In genomic region chr10:131816157-131816775, GRCh38 we compare ENCODE assay signal across 18 cellular contexts.
"Had no signal": no experiment of that assay in that cellular context is flagged by ENCODE, and none has a peak within 500 bp of the region (broad histone marks: within the 10 kb centered on the region; RNA-seq: fewer than 3 reads in every experiment).

No MANE protein-coding gene starts in this region.

- FAIRE-seq: keratinocyte, urothelium cell line had no signal

- H3K27me3 Mint-ChIP-seq: activated naive CD8-positive, alpha-beta T cell treated with anti-CD3 and anti-CD28 coated beads, Interleukin-2, amount 50 U/mL, for 24 hours had no signal

- H3K4me1 ChIP-seq: ascending aorta, gastroesophageal sphincter, lower lobe of right lung, prostate gland, spleen had no signal

- ATAC-seq: activated CD4-positive, CD25-positive, alpha-beta regulatory T cell treated with anti-CD3 and anti-CD28 coated beads, Interleukin-2, amount 50 U/mL, for 24 hours; activated naive CD8-positive, alpha-beta T cell treated with anti-CD3 and anti-CD28 coated beads, Interleukin-2, amount 50 U/mL, for 24 hours; gastroesophageal sphincter; lower lobe of right lung; right lobe of liver had no signal

- H3K4me3 Mint-ChIP-seq: activated naive CD8-positive, alpha-beta T cell treated with anti-CD3 and anti-CD28 coated beads, Interleukin-2, amount 50 U/mL, for 24 hours; activated T-helper 1 cell treated with anti-CD3 and anti-CD28 coated beads, Interleukin-12 subunit alpha, Interleukin-12 subunit beta, Interleukin-2, Interleukin-4 antibody, amounts not matched to agents 30 ng/mL and 10 ng/mL and 1 ng/mL, durations not matched to agents 14 hours and 24 hours and 36 hours; naive B cell had no signal

- H3K27me3 ChIP-seq: ascending aorta, right lobe of liver had no signal

- H3K9me3 ChIP-seq: ascending aorta, gastroesophageal sphincter, lower lobe of right lung, prostate gland, right lobe of liver, spleen, thoracic aorta had no signal

- H3K4me1 Mint-ChIP-seq: activated naive CD8-positive, alpha-beta T cell treated with anti-CD3 and anti-CD28 coated beads, Interleukin-2, amount 50 U/mL, for 24 hours; naive B cell had no signal

- H3K27ac Mint-ChIP-seq: activated naive CD8-positive, alpha-beta T cell treated with anti-CD3 and anti-CD28 coated beads, Interleukin-2, amount 50 U/mL, for 24 hours; activated T-helper 1 cell treated with anti-CD3 and anti-CD28 coated beads, Interleukin-12 subunit alpha, Interleukin-12 subunit beta, Interleukin-2, Interleukin-4 antibody, amounts not matched to agents 30 ng/mL and 10 ng/mL and 1 ng/mL, durations not matched to agents 14 hours and 24 hours and 36 hours; naive B cell had no signal

- H3K4me3 ChIP-seq: ascending aorta, gastroesophageal sphincter, lower lobe of right lung, prostate gland, right lobe of liver, spleen, thoracic aorta had no signal

- H3K27ac ChIP-seq: ascending aorta, gastroesophageal sphincter, lower lobe of right lung, prostate gland, spleen, thoracic aorta had no signal

- H3K9me3 Mint-ChIP-seq: activated naive CD8-positive, alpha-beta T cell treated with anti-CD3 and anti-CD28 coated beads, Interleukin-2, amount 50 U/mL, for 24 hours; activated T-helper 1 cell treated with anti-CD3 and anti-CD28 coated beads, Interleukin-12 subunit alpha, Interleukin-12 subunit beta, Interleukin-2, Interleukin-4 antibody, amounts not matched to agents 30 ng/mL and 10 ng/mL and 1 ng/mL, durations not matched to agents 14 hours and 24 hours and 36 hours; naive B cell had no signal

- H3K36me3 Mint-ChIP-seq: naive B cell had no signal

- DNase-seq: activated naive CD4-positive, alpha-beta T cell treated with Interleukin-2 at 50 U/mL for 16 hours; activated naive CD8-positive, alpha-beta T cell treated with anti-CD3 and anti-CD28 coated beads, Interleukin-2, amount 50 U/mL, for 24 hours; effector CD8-positive, alpha-beta T cell; lower lobe of right lung; midbrain; naive B cell; spleen; stimulated activated CD4-positive, alpha-beta T cell treated with anti-CD3 and anti-CD28 coated beads, Interleukin-1b, Interleukin-23, amount 100 ng/mL, for 48 hours; stimulated activated naive CD4-positive, alpha-beta T cell had no signal

- H3K36me3 ChIP-seq: ascending aorta, gastroesophageal sphincter, lower lobe of right lung, prostate gland, right lobe of liver, spleen, thoracic aorta had no signal
